ENCODE assay signal across 8 cellular contexts in genomic region chr7:77759294-77759889, GRCh38. TPM values are rescaled to one million over a fixed set of nuclear protein-coding genes. Genes with fewer than 3 reads are reported as not detected.
DNase-seq lines count a peak whose midpoint lies in the region; ATAC-seq and TF ChIP-seq lines count a peak whose summit lies in the region.

No MANE protein-coding gene starts in this region.

- H3K4me2 ChIP-seq in Loucy (ENCODE audit: low read depth, low read length, poor library complexity, severe bottlenecking) = no peak overlapping the region

- H4K20me1 ChIP-seq in Loucy (ENCODE audit: insufficient read depth, low read length, poor library complexity, severe bottlenecking) = peaks cover 63% of the 10 kb centered on the region

- WGBS in prostate gland = 6% methylated on average over 3 of the region's 3 CpGs

- H3K4me1 ChIP-seq in Loucy (ENCODE audit: insufficient read depth, low read length, poor library complexity, severe bottlenecking) (peaks cover 9% of the 10 kb centered on the region), prostate gland (replicated peaks) (no peaks in the 10 kb centered on the region)

- H3K36me3 Mint-ChIP-seq in activated naive CD4-positive, alpha-beta T cell treated with anti-CD3 and anti-CD28 coated beads, Interleukin-2, amount 50 U/mL, for 72 hours = no peaks in the 10 kb centered on the region

- H3K9ac ChIP-seq in Loucy (ENCODE audit: low read depth, low read length, poor library complexity, severe bottlenecking) = no peak overlapping the region

- H3K27ac ChIP-seq in prostate gland = no peak overlapping the region

- no peaks in the 10 kb centered on the region for H3K9me2 ChIP-seq in Loucy (replicated peaks; ENCODE audit: low read depth, low read length)

- intact Hi-C loops in head of caudate nucleus (cut with DNase I) = loop anchor here (2.0 to 10.0 kb wide), 2 partner anchors 65 to 109 kb away; partner anchors contain the start of gene RSBN1L
- intact Hi-C loops in prostate gland (cut with DNase I) = loop anchor here (5.0 kb wide), 2 partner anchors 62 to 102 kb away; partner anchors contain the start of gene RSBN1L

- peaks cover 81% of the 10 kb centered on the region for H3K79me2 ChIP-seq in Loucy (ENCODE audit: insufficient read depth, low read length)

- H3K36me3 ChIP-seq in Loucy (ENCODE audit: insufficient read depth, low read length) (peaks cover 3% of the 10 kb centered on the region; the same call in 1 of the 2 replicates), prostate gland (no peaks in the 10 kb centered on the region)

- H3K27me3 ChIP-seq in Loucy (ENCODE audit: insufficient read depth, low read length, poor library complexity, severe bottlenecking) = no peaks in the 10 kb centered on the region
- no peaks in the 10 kb centered on the region for H3K27me3 ChIP-seq in prostate gland (replicated peaks; ENCODE audit: insufficient read depth)

- H3K4me3 ChIP-seq in Loucy (ENCODE audit: low read length, poor library complexity, severe bottlenecking) (no peak overlapping the region), prostate gland (no peak overlapping the region)

- no peaks in the 10 kb centered on the region for H3F3A ChIP-seq in Loucy (ENCODE audit: low read depth)

- H2AFZ ChIP-seq in Loucy (ENCODE audit: low read length) = no peak overlapping the region

- peak overlapping the region in 1 of 2 donors; percentile 36 for H3K27ac Mint-ChIP-seq in activated naive CD4-positive, alpha-beta T cell treated with anti-CD3 and anti-CD28 coated beads, Interleukin-2, amount 50 U/mL, for 72 hours

- DNase-seq in SK-N-DZ (ENCODE audit: low spot score) = peak; percentile 58
- peak in 1 of 2 donors; percentile 78 for DNase-seq in activated naive CD4-positive, alpha-beta T cell treated with anti-CD3 and anti-CD28 coated beads, Interleukin-2, amount 50 U/mL, for 72 hours (ENCODE audit: low spot score in 2 of 2)
- DNase-seq in head of caudate nucleus = peak in 35 of 42 donors; percentile 31 to 93 (median 68)
- DNase-seq in prostate gland (ENCODE audit: low spot score) = peak; percentile 70
- no peak for DNase-seq in NCI-H226
- DNase-seq in GM19238 (ENCODE audit: insufficient read length, low spot score) = no peak

- H3K9me3 ChIP-seq in Loucy (ENCODE audit: insufficient read depth, low read depth, low read length) = no peaks in the 10 kb centered on the region
- H3K9me3 ChIP-seq in prostate gland = no peaks in the 10 kb centered on the region

- peak; percentile 52 to 65 for ATAC-seq in activated naive CD4-positive, alpha-beta T cell treated with anti-CD3 and anti-CD28 coated beads, Interleukin-2, amount 50 U/mL, for 72 hours

- TF ChIP-seq POLR2A in prostate gland (IDR thresholded peaks at IDR 0.05) = no peak

- no peaks in the 10 kb centered on the region for H3K9me3 Mint-ChIP-seq in activated naive CD4-positive, alpha-beta T cell treated with anti-CD3 and anti-CD28 coated beads, Interleukin-2, amount 50 U/mL, for 72 hours

- TF ChIP-seq CTCF in GM12872 (IDR thresholded peaks at IDR 0.05; ENCODE audit: insufficient read depth, low read depth, low read length) = peak; percentile 68
- TF ChIP-seq CTCF in Loucy (conservative IDR thresholded peaks at IDR 0.05; ENCODE audit: low read length) = peak; percentile 91
- peak; percentile 67 to 95 (median 82) for TF ChIP-seq CTCF in prostate gland (IDR thresholded peaks at IDR 0.05)

RNA-seq across cellular contexts. Expression of gene TMEM60, which starts 38.8 kb away (rescaled TPM):
- polyA plus RNA-seq in SK-N-DZ (2014; cell fraction: cytosol; rRNA removed) = 31.5 and 50.5 TPM in 2 replicates
- 17.0 and 22.7 TPM in 2 replicates for polyA plus RNA-seq in SK-N-DZ (2014; cell fraction: nucleus; rRNA removed)
- total RNA-seq in activated naive CD4-positive, alpha-beta T cell treated with anti-CD3 and anti-CD28 coated beads, Interleukin-2, amount 50 U/mL, for 72 hours = 1 to 10 TPM; 7.1 to 9.5 TPM
- total RNA-seq in prostate gland = 10 to 100 TPM; 17.5 to 20.6 TPM

RNA-seq across cellular contexts. Expression of gene PHTF2, which starts 39.2 kb away (rescaled TPM):
- 31.9 and 34.3 TPM in 2 replicates for polyA plus RNA-seq in SK-N-DZ (2014; cell fraction: cytosol; rRNA removed)
- polyA plus RNA-seq in SK-N-DZ (2014; cell fraction: nucleus; rRNA removed) = 31.6 and 37.3 TPM in 2 replicates
- total RNA-seq in activated naive CD4-positive, alpha-beta T cell treated with anti-CD3 and anti-CD28 coated beads, Interleukin-2, amount 50 U/mL, for 72 hours = 10 to 100 TPM; 22.8 to 31.1 TPM
- total RNA-seq in prostate gland = 10 to 100 TPM in 1 of 2 donors, 1 to 10 TPM in 1; 7.7 to 17.3 TPM

Comparison
In these comparisons a context has a peak if more than half of its experiments do, and no peak if none do; other contexts are left out.
1. DNase-seq: peak in SK-N-DZ (single experiment), head of caudate nucleus (35 of 42) and prostate gland (single experiment); none in NCI-H226 (single experiment) and GM19238 (single experiment).
2. Peak in every context shown above with its lines, with median percentiles within 50 percentile points of each other: CTCF ChIP-seq.